ENCODE assay signal across 8 cellular contexts in the genomic region with DNA sequence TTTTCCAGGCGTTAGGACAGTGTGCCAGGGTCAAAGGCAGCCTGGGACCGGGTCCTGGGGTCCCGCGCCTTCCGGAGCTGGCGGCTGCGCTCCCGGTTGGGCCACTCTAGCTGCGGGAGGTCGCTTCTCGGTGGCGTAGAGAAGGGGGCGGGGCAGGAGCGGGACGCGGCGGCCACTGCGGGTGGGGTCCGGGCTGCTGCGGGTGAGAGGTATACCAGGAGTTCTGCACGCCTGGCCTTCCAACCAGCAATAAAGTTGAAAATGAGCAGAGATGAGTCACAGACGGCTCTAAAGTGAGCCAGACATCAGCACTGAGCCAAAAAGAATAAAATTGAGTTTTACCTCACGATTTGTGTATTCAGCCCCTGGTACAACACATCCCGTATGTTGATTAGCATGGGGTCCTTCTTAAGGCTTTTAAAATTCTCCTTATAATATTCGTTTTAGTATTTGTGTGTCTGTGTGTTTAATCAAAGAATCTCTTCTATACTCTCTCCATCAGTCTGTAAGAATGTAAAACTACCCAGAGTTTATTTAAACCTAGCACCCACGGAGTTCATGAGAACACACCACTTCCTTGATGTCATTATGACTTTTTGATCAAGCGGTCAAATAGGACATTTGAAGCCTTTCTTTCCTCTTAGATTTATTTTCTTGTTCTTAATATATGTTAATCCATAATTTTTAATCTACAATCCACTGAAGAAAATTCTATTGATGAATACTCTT. TPM values are rescaled to one million over a fixed set of nuclear protein-coding genes. Genes with fewer than 3 reads are reported as not detected.
A peak's percentile ranks its signal among the peaks of the same experiment; 100 is the strongest.
DNase-seq lines count a peak whose midpoint lies in the region; ATAC-seq lines count a peak whose summit lies in the region.

A gene (minus strand): TSS at position 108 of the 729 bp plus-strand sequence. CDS start 107 bp downstream, at position 1.

- intact Hi-C loops in left cardiac atrium (cut with DNase I) = no loop called here

- no peak within 1 kb of the TSS for H3K27ac Mint-ChIP-seq in activated naive CD4-positive, alpha-beta T cell treated with anti-CD3 and anti-CD28 coated beads, Interleukin-2, amount 50 U/mL, for 72 hours

- peaks cover 3 to 9% of the 10 kb centered on the region in 2 donors for H3K9me3 Mint-ChIP-seq in activated naive CD4-positive, alpha-beta T cell treated with anti-CD3 and anti-CD28 coated beads, Interleukin-2, amount 50 U/mL, for 72 hours

- DNase-seq in NCI-H69 (lab: John Stamatoyannopoulos, UW) (peak; percentile 54), left cardiac atrium (peak; percentile 71), renal cortical epithelial cell (ENCODE audit: low read depth) (peak; percentile 77), RPMI8226 (no peak)
- peak in 1 of 2 donors; percentile 21 for DNase-seq in activated naive CD4-positive, alpha-beta T cell treated with anti-CD3 and anti-CD28 coated beads, Interleukin-2, amount 50 U/mL, for 72 hours (ENCODE audit: low spot score in 2 of 2)

- ATAC-seq in activated naive CD4-positive, alpha-beta T cell treated with anti-CD3 and anti-CD28 coated beads, Interleukin-2, amount 50 U/mL, for 72 hours = peak; percentile 67
- peak; percentile 97 to 98 for ATAC-seq in left cardiac atrium
- ATAC-seq in HG03097 (IDR thresholded peaks at IDR 0.05; ENCODE audit: low FRiP score, unreplicated experiment) = no peak
- ATAC-seq in HG02938 (IDR thresholded peaks at IDR 0.05; ENCODE audit: unreplicated experiment) = no peak

- peak within 1 kb of the TSS; percentile 80 for H3K4me3 ChIP-seq in GM08714 (ENCODE audit: low read length)

- H3K36me3 Mint-ChIP-seq in activated naive CD4-positive, alpha-beta T cell treated with anti-CD3 and anti-CD28 coated beads, Interleukin-2, amount 50 U/mL, for 72 hours = peaks cover 6 to 14% of the 10 kb centered on the region in 2 donors

RNA-seq across cellular contexts. Expression of the gene that starts here (rescaled TPM):
- total RNA-seq in activated naive CD4-positive, alpha-beta T cell treated with anti-CD3 and anti-CD28 coated beads, Interleukin-2, amount 50 U/mL, for 72 hours = under 1 TPM in 1 of 2 donors, not detected in 1; 0.21 TPM
- total RNA-seq in left cardiac atrium (1 to 10 TPM; 2.7 to 2.8 TPM), renal cortical epithelial cell (1.2 and 2.5 TPM in 2 replicates)

Comparison
In these comparisons a context has a peak if more than half of its experiments do, and no peak if none do; other contexts are left out.
1. Peak in ATAC-seq in activated naive CD4-positive, alpha-beta T cell treated with anti-CD3 and anti-CD28 coated beads, Interleukin-2, amount 50 U/mL, for 72 hours; RNA of the gene not detected or under 1 TPM.
2. ATAC-seq: peak in left cardiac atrium (2 of 2); none in HG03097 (single experiment) and HG02938 (single experiment).